10 cellular contexts compared by ENCODE assay signal in the genomic region with DNA sequence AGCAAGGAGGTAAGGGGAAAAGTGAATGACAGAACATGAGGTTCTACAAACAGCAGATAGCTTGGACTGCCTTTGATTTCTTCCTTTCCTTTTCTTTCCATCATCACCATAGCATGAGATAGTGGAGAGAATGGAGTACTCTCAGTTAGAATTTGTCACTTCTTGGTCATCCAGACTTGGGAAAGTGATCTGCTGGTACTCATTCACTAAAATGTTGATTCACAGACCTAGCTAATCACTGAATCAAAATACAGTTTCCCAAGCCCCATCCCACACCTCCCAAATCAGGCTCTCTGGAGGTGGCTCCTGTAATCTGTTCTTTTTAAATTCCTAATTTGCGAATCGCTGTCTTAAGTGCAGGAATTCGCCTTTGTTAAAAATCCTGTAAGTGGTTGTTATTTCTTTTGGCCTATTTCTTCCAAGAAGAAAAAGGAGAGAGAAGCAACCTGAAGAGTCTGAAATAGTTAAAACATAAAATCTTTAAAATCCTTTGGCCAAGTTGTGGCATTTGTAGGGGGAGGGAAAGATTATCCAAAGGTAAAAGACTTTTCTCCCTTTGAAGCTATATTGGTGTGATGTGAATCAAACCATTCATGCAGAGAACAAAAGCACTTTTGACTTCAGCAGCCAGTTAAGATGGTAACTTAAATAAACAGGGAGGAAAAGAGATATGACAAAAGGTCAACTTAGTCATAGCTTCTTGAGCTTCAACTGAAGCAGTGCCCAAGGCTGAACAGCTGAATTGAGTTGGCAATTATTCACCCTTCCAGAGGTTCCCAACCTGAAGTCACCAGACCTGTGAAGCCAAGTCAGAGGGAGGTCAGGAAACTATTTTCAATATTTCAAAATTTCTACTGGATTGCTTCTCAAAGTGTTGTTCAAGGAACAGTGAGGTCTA.
A peak's percentile ranks its signal among the peaks of the same experiment; 100 is the strongest.
DNase-seq lines count a peak whose midpoint lies in the region; ATAC-seq and TF ChIP-seq lines count a peak whose summit lies in the region.
"Had no signal": no experiment of that assay in that cellular context is flagged by ENCODE, and none has a peak within 500 bp of the region (broad histone marks: within the 10 kb centered on the region; RNA-seq: fewer than 3 reads in every experiment).

No MANE protein-coding gene starts in this region.

- TF ChIP-seq CTCF in foreskin keratinocyte (conservative IDR thresholded peaks at IDR 0.05) (no peak), smooth muscle cell (IDR thresholded peaks at IDR 0.05; ENCODE audit: borderline replicate concordance, insufficient read depth, poor library complexity, severe bottlenecking) (no peak), glutamatergic neuron (IDR thresholded peaks at IDR 0.05; ENCODE audit: partially characterized antibody, unreplicated experiment) (no peak)
- no peak for TF ChIP-seq CTCF in CD8-positive, alpha-beta T cell (IDR thresholded peaks at IDR 0.05)

- H3K27ac ChIP-seq in foreskin keratinocyte: peak overlapping the region; percentile 29
- H3K27ac ChIP-seq in smooth muscle cell (ENCODE audit: low read depth): peak overlapping the region; percentile 53
- no peak overlapping the region for H3K27ac ChIP-seq in CD8-positive, alpha-beta T cell (ENCODE audit: low read depth, low read length)

- DNase-seq in activated CD4-positive, alpha-beta T cell treated with anti-CD3 and anti-CD28 coated beads for 36 hours: no peak
- no peak for DNase-seq in activated CD4-positive, alpha-beta T cell treated with anti-CD3 and anti-CD28 coated beads, Interleukin-2, amount 50 U/mL, for 1 hour
- DNase-seq in SK-MEL-5 (ENCODE audit: low read depth, low spot score): peak; percentile 98
- DNase-seq in foreskin keratinocyte: peak; percentile 55 to 84
- DNase-seq in smooth muscle cell (lab: John Stamatoyannopoulos, UW; ENCODE audit: unreplicated experiment): no peak
- no peak for DNase-seq in cerebellum (ENCODE audit: low spot score)
- DNase-seq in glutamatergic neuron: no peak
- DNase-seq in CD8-positive, alpha-beta T cell: no peak
- DNase-seq: cerebellar nuclear complex, NCI-H146 had no signal

- peaks cover 9% of the 10 kb centered on the region for H3K4me1 Mint-ChIP-seq in activated CD4-positive, alpha-beta T cell treated with anti-CD3 and anti-CD28 coated beads for 36 hours
- peaks cover 10% of the 10 kb centered on the region for H3K4me1 Mint-ChIP-seq in glutamatergic neuron (ENCODE audit: low read depth, unreplicated experiment)
- no peaks in the 10 kb centered on the region for H3K4me1 Mint-ChIP-seq in CD8-positive, alpha-beta T cell (ENCODE audit: low read depth)

- no peaks in the 10 kb centered on the region for H3K36me3 ChIP-seq in smooth muscle cell (ENCODE audit: low read depth)
- H3K36me3 ChIP-seq in CD8-positive, alpha-beta T cell (ENCODE audit: insufficient read depth, low read length): no peaks in the 10 kb centered on the region

- H3K4me3 Mint-ChIP-seq in activated CD4-positive, alpha-beta T cell treated with anti-CD3 and anti-CD28 coated beads for 36 hours: no peak overlapping the region
- H3K4me3 Mint-ChIP-seq in glutamatergic neuron (ENCODE audit: unreplicated experiment): no peak overlapping the region
- no peak overlapping the region for H3K4me3 Mint-ChIP-seq in CD8-positive, alpha-beta T cell

- POLR2A ChIA-PET in activated CD4-positive, alpha-beta T cell treated with anti-CD3 and anti-CD28 coated beads for 36 hours (lab: Charles Lee): no interaction called here
- POLR2A ChIA-PET in CD8-positive, alpha-beta T cell (lab: Charles Lee): interaction anchor here (0.6 kb wide), 1 partner anchor 23 kb away, joined by 3 read pairs; no protein-coding TSS in a partner anchor

- WGBS in smooth muscle cell (ENCODE audit: low lambda C conversion rate): 51% methylated on average over 3 of the region's 3 CpGs

- no peak overlapping the region for H3K27ac Mint-ChIP-seq in activated CD4-positive, alpha-beta T cell treated with anti-CD3 and anti-CD28 coated beads for 36 hours
- H3K27ac Mint-ChIP-seq in glutamatergic neuron (ENCODE audit: unreplicated experiment): no peak overlapping the region
- no peak overlapping the region for H3K27ac Mint-ChIP-seq in CD8-positive, alpha-beta T cell

- intact Hi-C loops in activated CD4-positive, alpha-beta T cell treated with anti-CD3 and anti-CD28 coated beads for 36 hours (cut with DNase I, micrococcal nuclease): no loop called here
- intact Hi-C loops in CD8-positive, alpha-beta T cell (cut with DNase I, micrococcal nuclease): no loop called here

- peak overlapping the region; percentile 2 for H2AFZ ChIP-seq in smooth muscle cell (ENCODE audit: low read depth)

- no peaks in the 10 kb centered on the region for H3K36me3 Mint-ChIP-seq in activated CD4-positive, alpha-beta T cell treated with anti-CD3 and anti-CD28 coated beads for 36 hours (ENCODE audit: low read depth)
- no peaks in the 10 kb centered on the region for H3K36me3 Mint-ChIP-seq in glutamatergic neuron (ENCODE audit: unreplicated experiment)
- H3K36me3 Mint-ChIP-seq in CD8-positive, alpha-beta T cell: no peaks in the 10 kb centered on the region

- no peaks in the 10 kb centered on the region for H3K9me3 ChIP-seq in smooth muscle cell (replicated peaks; ENCODE audit: low read depth)
- H3K9me3 ChIP-seq in CD8-positive, alpha-beta T cell (ENCODE audit: low read length): no peaks in the 10 kb centered on the region

- ATAC-seq in activated CD4-positive, alpha-beta T cell treated with anti-CD3 and anti-CD28 coated beads for 36 hours: peak; percentile 70
- ATAC-seq in foreskin keratinocyte: peak; percentile 90
- no peak for ATAC-seq in CD8-positive, alpha-beta T cell

- no peaks in the 10 kb centered on the region for H3F3A ChIP-seq in smooth muscle cell (ENCODE audit: low read depth)

- peaks cover 11% of the 10 kb centered on the region for H3K4me1 ChIP-seq in foreskin keratinocyte
- peaks cover 6% of the 10 kb centered on the region for H3K4me1 ChIP-seq in smooth muscle cell (ENCODE audit: low read depth)
- H3K4me1 ChIP-seq in CD8-positive, alpha-beta T cell (ENCODE audit: insufficient read depth, low read length): no peaks in the 10 kb centered on the region

- peak overlapping the region; percentile 37 for H3K4me2 ChIP-seq in smooth muscle cell

- no peak overlapping the region for H3K9ac ChIP-seq in smooth muscle cell (ENCODE audit: low read depth)

- no peak overlapping the region for H3K4me3 ChIP-seq in smooth muscle cell
- no peak overlapping the region for H3K4me3 ChIP-seq in CD8-positive, alpha-beta T cell (ENCODE audit: low read depth, low read length)

- H4K20me1 ChIP-seq in smooth muscle cell (ENCODE audit: low read depth): no peaks in the 10 kb centered on the region

- H3K79me2 ChIP-seq in smooth muscle cell (ENCODE audit: low read depth): no peaks in the 10 kb centered on the region

- H3K27me3 ChIP-seq in foreskin keratinocyte: no peaks in the 10 kb centered on the region
- no peaks in the 10 kb centered on the region for H3K27me3 ChIP-seq in smooth muscle cell (ENCODE audit: low read depth)
- no peaks in the 10 kb centered on the region for H3K27me3 ChIP-seq in CD8-positive, alpha-beta T cell (ENCODE audit: insufficient read depth, low read length)

- H3K9me3 Mint-ChIP-seq in activated CD4-positive, alpha-beta T cell treated with anti-CD3 and anti-CD28 coated beads for 36 hours (ENCODE audit: low read depth): no peaks in the 10 kb centered on the region
- no peaks in the 10 kb centered on the region for H3K9me3 Mint-ChIP-seq in glutamatergic neuron (ENCODE audit: unreplicated experiment)
- H3K9me3 Mint-ChIP-seq in CD8-positive, alpha-beta T cell: no peaks in the 10 kb centered on the region

- CTCF ChIA-PET in activated CD4-positive, alpha-beta T cell treated with anti-CD3 and anti-CD28 coated beads for 36 hours (lab: Charles Lee): interaction anchor here (0.6 to 1.0 kb wide), 4 partner anchors 9 to 207 kb away, joined by 3 read pairs; no protein-coding TSS in a partner anchor
- CTCF ChIA-PET in CD8-positive, alpha-beta T cell (lab: Charles Lee): no interaction called here

- peaks cover 9% of the 10 kb centered on the region for H3K27me3 Mint-ChIP-seq in activated CD4-positive, alpha-beta T cell treated with anti-CD3 and anti-CD28 coated beads for 36 hours
- H3K27me3 Mint-ChIP-seq in glutamatergic neuron (ENCODE audit: unreplicated experiment): no peaks in the 10 kb centered on the region
- H3K27me3 Mint-ChIP-seq in CD8-positive, alpha-beta T cell (ENCODE audit: low read depth): peaks cover 2% of the 10 kb centered on the region

- in situ Hi-C loops in SK-MEL-5 (cut with HindIII; ENCODE audit: low pct_unique_long_range_greater_than_20kb, low sequenced_read_pairs): no loop called here

Comparison
In these comparisons a context has a peak if more than half of its experiments do, and no peak if none do; other contexts are left out.
1. DNase-seq: peak in SK-MEL-5 (single experiment) and foreskin keratinocyte (2 of 2); none in activated CD4-positive, alpha-beta T cell treated with anti-CD3 and anti-CD28 coated beads for 36 hours (single experiment), activated CD4-positive, alpha-beta T cell treated with anti-CD3 and anti-CD28 coated beads, Interleukin-2, amount 50 U/mL, for 1 hour (single experiment), smooth muscle cell (single experiment), cerebellum (single experiment), glutamatergic neuron (single experiment) and CD8-positive, alpha-beta T cell (0 of 7).